In the genomic region with DNA sequence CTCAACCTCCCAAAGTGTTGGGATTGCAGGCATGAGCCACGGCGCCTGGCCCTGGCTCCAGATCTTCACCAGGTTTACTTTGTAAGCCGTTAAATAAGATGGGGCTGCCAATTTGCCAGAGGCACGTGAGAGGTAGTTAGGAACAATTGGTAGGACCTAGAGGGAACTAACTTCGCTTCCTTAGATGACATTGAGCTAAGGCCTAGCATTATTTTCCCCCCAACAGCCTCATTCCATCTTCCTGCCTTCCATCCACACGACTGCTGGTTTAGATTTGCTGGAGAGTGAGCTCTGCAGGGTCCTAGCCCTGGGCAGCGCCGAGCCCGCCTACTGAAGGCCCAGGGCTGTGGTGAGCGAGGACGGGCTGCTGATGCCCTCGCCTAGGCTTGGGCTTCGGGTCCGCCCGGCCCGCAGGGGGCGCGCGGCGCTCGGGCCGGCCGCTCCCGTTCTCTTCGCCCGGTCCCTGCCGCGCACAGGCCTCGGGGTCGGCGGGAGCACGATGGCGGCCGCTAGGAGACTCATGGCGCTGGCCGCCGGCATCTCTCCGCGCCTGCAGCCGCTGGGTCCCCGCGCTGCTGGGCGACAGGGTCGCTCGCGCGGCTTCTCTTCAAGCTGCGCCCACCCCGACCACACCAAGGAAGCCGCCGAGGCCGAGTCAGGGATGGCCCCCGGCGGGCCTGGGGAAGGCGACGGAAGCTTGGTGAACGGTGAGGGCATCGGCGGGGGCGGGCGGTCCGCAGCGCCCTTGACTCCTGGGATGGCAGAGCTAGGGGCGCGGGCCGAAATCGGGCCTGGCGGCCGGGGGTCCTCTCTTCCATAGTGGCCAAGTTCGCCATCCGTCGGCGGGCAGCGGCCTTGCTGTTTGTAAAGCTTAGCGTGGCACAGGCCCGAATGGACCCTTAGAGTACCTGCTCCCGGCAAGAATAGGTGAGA, we compare ENCODE assay signal across 1 cellular context.
TF ChIP-seq lines count a peak whose summit lies in the region.

No MANE protein-coding gene starts in this region.

TF ChIP-seq in K562, 482 proteins besides CTCF, POLR2A, EP300 and RAD21 (continued from another document and continues in another):
- TF ChIP-seq, protein P1, sequence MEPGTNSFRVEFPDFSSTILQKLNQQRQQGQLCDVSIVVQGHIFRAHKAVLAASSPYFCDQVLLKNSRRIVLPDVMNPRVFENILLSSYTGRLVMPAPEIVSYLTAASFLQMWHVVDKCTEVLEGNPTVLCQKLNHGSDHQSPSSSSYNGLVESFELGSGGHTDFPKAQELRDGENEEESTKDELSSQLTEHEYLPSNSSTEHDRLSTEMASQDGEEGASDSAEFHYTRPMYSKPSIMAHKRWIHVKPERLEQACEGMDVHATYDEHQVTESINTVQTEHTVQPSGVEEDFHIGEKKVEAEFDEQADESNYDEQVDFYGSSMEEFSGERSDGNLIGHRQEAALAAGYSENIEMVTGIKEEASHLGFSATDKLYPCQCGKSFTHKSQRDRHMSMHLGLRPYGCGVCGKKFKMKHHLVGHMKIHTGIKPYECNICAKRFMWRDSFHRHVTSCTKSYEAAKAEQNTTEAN (CRISPR knock-in tag; IDR thresholded peaks at IDR 0.05): 0 out of 2 replicates have a peak, but pooled peaks have one; percentile 47
- TF ChIP-seq CBFB (CRISPR knock-in tag; IDR thresholded peaks at IDR 0.05) (no peak), MTA2 (IDR thresholded peaks at IDR 0.05; ENCODE audit: low read depth) (no peak), CBX5 (IDR thresholded peaks at IDR 0.05; ENCODE audit: borderline replicate concordance, low read depth) (peak; percentile 86; the same call in 1 of the 2 replicates), PPARD (CRISPR knock-in tag; IDR thresholded peaks at IDR 0.05) (no peak), PRMT5 (CRISPR knock-in tag; IDR thresholded peaks at IDR 0.05) (no peak), ETV1 (tag; conservative IDR thresholded peaks at IDR 0.05; ENCODE audit: low read depth) (no peak), BRD9 (IDR thresholded peaks at IDR 0.05; ENCODE audit: low read depth, partially characterized antibody) (no peak), MEIS2 (IDR thresholded peaks at IDR 0.05; ENCODE audit: partially characterized antibody) (no peak), PHF21A (IDR thresholded peaks at IDR 0.05; ENCODE audit: borderline replicate concordance, low read depth) (no peak), HDAC8 (tag; IDR thresholded peaks at IDR 0.05) (no peak), ZNF24 (IDR thresholded peaks at IDR 0.05) (peak; percentile 82), CAMTA2 (CRISPR knock-in tag; conservative IDR thresholded peaks at IDR 0.05) (no peak), CCAR2 (IDR thresholded peaks at IDR 0.05; ENCODE audit: low read depth, low read length) (no peak), MBD2 (IDR thresholded peaks at IDR 0.05; ENCODE audit: borderline replicate concordance, low read depth) (peak; percentile 45; the same call in 1 of the 2 replicates), PHF20 (IDR thresholded peaks at IDR 0.05; ENCODE audit: partially characterized antibody) (peak; percentile 92), RBM34 (IDR thresholded peaks at IDR 0.05; ENCODE audit: borderline replicate concordance, insufficient read depth, low read length) (peak; percentile 88; the same call in 1 of the 2 replicates), NONO (IDR thresholded peaks at IDR 0.05; ENCODE audit: low read depth in 2 of 2, low read length in 1 of 2) (peak; percentile 94 to 98), FOXA1 (IDR thresholded peaks at IDR 0.05; ENCODE audit: borderline replicate concordance) (no peak), SMARCA5 (IDR thresholded peaks at IDR 0.05) (no peak; the same call in 1 of the 2 replicates), SRSF7 (optimal IDR thresholded peaks at IDR 0.05; ENCODE audit: low read depth, low read length) (no peak), MITF (IDR thresholded peaks at IDR 0.05) (peak; percentile 13; the same call in 1 of the 2 replicates), STAT5B (CRISPR knock-in tag; IDR thresholded peaks at IDR 0.05) (no peak), ZNF436 (CRISPR knock-in tag; IDR thresholded peaks at IDR 0.05) (no peak), HCFC1 (IDR thresholded peaks at IDR 0.05; ENCODE audit: low read depth, low read length) (peak; percentile 83), SMAD4 (CRISPR knock-in tag; conservative IDR thresholded peaks at IDR 0.05) (no peak; the same call in none of the 2 replicates), CHD1 (IDR thresholded peaks at IDR 0.05; ENCODE audit: low read length) (peak; percentile 60), ZNF589 (CRISPR knock-in tag; IDR thresholded peaks at IDR 0.05; ENCODE audit: low read depth) (peak; percentile 69; the same call in 1 of the 2 replicates), DNMT1 (IDR thresholded peaks at IDR 0.05) (no peak), MNT (conservative IDR thresholded peaks at IDR 0.05) (peak in 1 of 2 experiments; percentile 78; a peak in 3 of 4 replicates), KDM4B (IDR thresholded peaks at IDR 0.05; ENCODE audit: borderline replicate concordance in 2 of 2, low read depth in 1 of 2) (peak in 1 of 2 experiments; percentile 73; a peak in 2 of 4 replicates), UBTF (IDR thresholded peaks at IDR 0.05; ENCODE audit: borderline replicate concordance in 1 of 2, low read depth in 2 of 2, low read length in 2 of 2) (peak; percentile 93 to 95), KLF13 (tag; IDR thresholded peaks at IDR 0.05; ENCODE audit: borderline replicate concordance, low read depth) (peak; percentile 35; the same call in 1 of the 2 replicates), ZNF253 (CRISPR knock-in tag; conservative IDR thresholded peaks at IDR 0.05) (no peak), TCF7 (IDR thresholded peaks at IDR 0.05; ENCODE audit: borderline replicate concordance) (0 out of 2 replicates have a peak, but pooled peaks have one; percentile 63), ATF7 (IDR thresholded peaks at IDR 0.05) (peak; percentile 80), KLF16 (IDR thresholded peaks at IDR 0.05) (no peak), TRIM28 (IDR thresholded peaks at IDR 0.05) (no peak; the same call in 1 of the 2 replicates), ZNF408 (CRISPR knock-in tag; IDR thresholded peaks at IDR 0.05; ENCODE audit: low read depth) (no peak), NRF1 (conservative IDR thresholded peaks at IDR 0.05 in 1 of 2, IDR thresholded peaks at IDR 0.05 in 1 of 2) (peak; percentile 53 to 64; a peak in 3 of 4 replicates), GABPB2 (CRISPR knock-in tag; conservative IDR thresholded peaks at IDR 0.05) (no peak), AFF4 (CRISPR knock-in tag; IDR thresholded peaks at IDR 0.05) (peak; percentile 92), BRCA1 (IDR thresholded peaks at IDR 0.05) (no peak), BRCA1 (CRISPR knock-in tag; IDR thresholded peaks at IDR 0.05) (no peak), RBM22 (IDR thresholded peaks at IDR 0.05; ENCODE audit: low read depth, low read length, poor library complexity, severe bottlenecking) (peak; percentile 92), TCF7L2 (IDR thresholded peaks at IDR 0.05; ENCODE audit: low read depth, low read length) (no peak), TOE1 (IDR thresholded peaks at IDR 0.05; ENCODE audit: borderline replicate concordance) (peak; percentile 16; the same call in 1 of the 2 replicates), TOE1 (CRISPR knock-in tag; IDR thresholded peaks at IDR 0.05; ENCODE audit: borderline replicate concordance, low read depth) (no peak; the same call in 1 of the 2 replicates), HMG20A (CRISPR knock-in tag; conservative IDR thresholded peaks at IDR 0.05) (no peak), NCOA2 (IDR thresholded peaks at IDR 0.05; ENCODE audit: partially characterized antibody in 2 of 2) (no peak)
- TF ChIP-seq, protein P2, sequence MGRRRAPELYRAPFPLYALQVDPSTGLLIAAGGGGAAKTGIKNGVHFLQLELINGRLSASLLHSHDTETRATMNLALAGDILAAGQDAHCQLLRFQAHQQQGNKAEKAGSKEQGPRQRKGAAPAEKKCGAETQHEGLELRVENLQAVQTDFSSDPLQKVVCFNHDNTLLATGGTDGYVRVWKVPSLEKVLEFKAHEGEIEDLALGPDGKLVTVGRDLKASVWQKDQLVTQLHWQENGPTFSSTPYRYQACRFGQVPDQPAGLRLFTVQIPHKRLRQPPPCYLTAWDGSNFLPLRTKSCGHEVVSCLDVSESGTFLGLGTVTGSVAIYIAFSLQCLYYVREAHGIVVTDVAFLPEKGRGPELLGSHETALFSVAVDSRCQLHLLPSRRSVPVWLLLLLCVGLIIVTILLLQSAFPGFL (CRISPR knock-in tag; IDR thresholded peaks at IDR 0.05): peak; percentile 49; the same call in 1 of the 2 replicates
- TF ChIP-seq, protein P3, sequence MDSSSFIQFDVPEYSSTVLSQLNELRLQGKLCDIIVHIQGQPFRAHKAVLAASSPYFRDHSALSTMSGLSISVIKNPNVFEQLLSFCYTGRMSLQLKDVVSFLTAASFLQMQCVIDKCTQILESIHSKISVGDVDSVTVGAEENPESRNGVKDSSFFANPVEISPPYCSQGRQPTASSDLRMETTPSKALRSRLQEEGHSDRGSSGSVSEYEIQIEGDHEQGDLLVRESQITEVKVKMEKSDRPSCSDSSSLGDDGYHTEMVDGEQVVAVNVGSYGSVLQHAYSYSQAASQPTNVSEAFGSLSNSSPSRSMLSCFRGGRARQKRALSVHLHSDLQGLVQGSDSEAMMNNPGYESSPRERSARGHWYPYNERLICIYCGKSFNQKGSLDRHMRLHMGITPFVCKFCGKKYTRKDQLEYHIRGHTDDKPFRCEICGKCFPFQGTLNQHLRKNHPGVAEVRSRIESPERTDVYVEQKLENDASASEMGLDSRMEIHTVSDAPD (CRISPR knock-in tag; IDR thresholded peaks at IDR 0.05): no peak
